ENCODE assay signal across 16 cellular contexts in the genomic region with DNA sequence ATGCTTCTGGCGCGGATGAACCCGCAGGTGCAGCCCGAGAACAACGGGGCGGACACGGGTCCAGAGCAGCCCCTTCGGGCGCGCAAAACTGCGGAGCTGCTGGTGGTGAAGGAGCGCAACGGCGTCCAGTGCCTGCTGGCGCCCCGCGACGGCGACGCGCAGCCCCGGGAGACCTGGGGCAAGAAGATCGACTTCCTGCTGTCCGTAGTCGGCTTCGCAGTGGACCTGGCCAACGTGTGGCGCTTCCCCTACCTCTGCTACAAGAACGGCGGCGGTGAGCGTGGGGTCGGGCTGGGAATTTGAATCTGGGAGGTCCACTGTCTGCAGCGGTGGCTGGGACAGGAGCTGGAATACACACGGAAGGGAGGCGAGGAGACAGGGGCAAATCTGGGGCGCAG. TPM values are rescaled to one million over a fixed set of nuclear protein-coding genes. Genes with fewer than 3 reads are reported as not detected.
A peak's percentile ranks its signal among the peaks of the same experiment; 100 is the strongest.
DNase-seq lines count a peak whose midpoint lies in the region; ATAC-seq and TF ChIP-seq lines count a peak whose summit lies in the region.
"Had no signal": no experiment of that assay in that cellular context is flagged by ENCODE, and none has a peak within 500 bp of the region (broad histone marks: within the 10 kb centered on the region; RNA-seq: fewer than 3 reads in every experiment).

No MANE protein-coding gene starts in this region.

- intact Hi-C loops in activated CD4-positive, alpha-beta T cell treated with anti-CD3 and anti-CD28 coated beads for 36 hours (cut with DNase I, micrococcal nuclease) = no loop called here

- POLR2A ChIA-PET in WTC11 (lab: Charles Lee) = interaction anchor here (0.8 kb wide), 1 partner anchor 9 kb away, joined by 3 read pairs; no protein-coding TSS in a partner anchor
- POLR2A ChIA-PET in activated CD4-positive, alpha-beta T cell treated with anti-CD3 and anti-CD28 coated beads for 36 hours (lab: Charles Lee) = no interaction called here

- H3K4me3 ChIP-seq in iPS-11a (ENCODE audit: low read depth, low read length) = peak overlapping the region; percentile 41
- peak overlapping the region in 1 of 2 donors; percentile 65 for H3K4me3 ChIP-seq in neuronal stem cell (ENCODE audit: low read length in 2 of 2)

- H3K27ac Mint-ChIP-seq in WTC11 = no peak overlapping the region
- no peak overlapping the region for H3K27ac Mint-ChIP-seq in activated CD4-positive, alpha-beta T cell treated with anti-CD3 and anti-CD28 coated beads for 36 hours
- H3K27ac Mint-ChIP-seq: memory B cell had no signal

- H3K18ac ChIP-seq in neuronal stem cell (ENCODE audit: low read length) = peak overlapping the region; percentile 40

- H4K91ac ChIP-seq in neuronal stem cell (ENCODE audit: low read depth, low read length, poor library complexity) = no peak overlapping the region

- WGBS in neuronal stem cell (ENCODE audit: extremely low coverage in 2 of 2, insufficient read length in 2 of 2, insufficient replicate concordance in 1 of 2), 2 donors = no CpG with 5 or more reads among the region's 37 CpGs

- no peaks in the 10 kb centered on the region for H3K9me3 Mint-ChIP-seq in WTC11
- no peaks in the 10 kb centered on the region for H3K9me3 Mint-ChIP-seq in activated CD4-positive, alpha-beta T cell treated with anti-CD3 and anti-CD28 coated beads for 36 hours (ENCODE audit: low read depth)
- H3K9me3 Mint-ChIP-seq: memory B cell had no signal

- CTCF ChIA-PET in WTC11 (lab: Charles Lee) = interaction anchor here (0.6 to 3.7 kb wide), 9 partner anchors 9 to 192 kb away, joined by 3 to 25 read pairs (median 3); no protein-coding TSS in a partner anchor
- CTCF ChIA-PET in activated CD4-positive, alpha-beta T cell treated with anti-CD3 and anti-CD28 coated beads for 36 hours (lab: Charles Lee) = no interaction called here

- TF ChIP-seq CTCF in WTC11 (IDR thresholded peaks at IDR 0.05) = no peak

- peaks cover 42% of the 10 kb centered on the region for H3K27me3 Mint-ChIP-seq in WTC11 (ENCODE audit: low read depth)
- peaks cover 6% of the 10 kb centered on the region for H3K27me3 Mint-ChIP-seq in activated CD4-positive, alpha-beta T cell treated with anti-CD3 and anti-CD28 coated beads for 36 hours

- no peaks in the 10 kb centered on the region for H3K36me3 ChIP-seq in ES-I3 (ENCODE audit: insufficient read depth, low read length)
- H3K36me3 ChIP-seq in neuronal stem cell (replicated peaks in 1 of 2; ENCODE audit: control insufficient read depth in 2 of 2, insufficient read depth in 2 of 2, low read length in 2 of 2) = no peaks in the 10 kb centered on the region

- peak overlapping the region; percentile 31 for H2BK15ac ChIP-seq in neuronal stem cell (ENCODE audit: low read length)

- peak overlapping the region; percentile 91 for H3K23ac ChIP-seq in neuronal stem cell (ENCODE audit: low read depth, low read length, poor library complexity)

- DNase-seq in WTC11 (ENCODE audit: low spot score) (peak; percentile 50), neuronal stem cell (ENCODE audit: low spot score) (no peak), NCI-H2081 (lab: John Stamatoyannopoulos, UW) (no peak), NCI-H2029 treated with DMSO at 0.1 percent for 48 hours (lab: John Stamatoyannopoulos, UW) (no peak)
- no peak for DNase-seq in activated CD4-positive, alpha-beta T cell treated with anti-CD3 and anti-CD28 coated beads, Interleukin-2, amount 50 U/mL, for 4 hours
- DNase-seq in activated CD4-positive, alpha-beta T cell treated with anti-CD3 and anti-CD28 coated beads for 36 hours = no peak
- DNase-seq: activated CD4-positive, CD25-positive, alpha-beta regulatory T cell; NCI-H1092 treated with DMSO at 0.1 percent for 48 hours had no signal

- peak overlapping the region; percentile 79 for H3K4me3 Mint-ChIP-seq in WTC11
- no peak overlapping the region for H3K4me3 Mint-ChIP-seq in activated CD4-positive, alpha-beta T cell treated with anti-CD3 and anti-CD28 coated beads for 36 hours
- H3K4me3 Mint-ChIP-seq: memory B cell had no signal

- H2BK12ac ChIP-seq in neuronal stem cell (ENCODE audit: low read length) = no peak overlapping the region

- H3K27me3 ChIP-seq in neuronal stem cell (ENCODE audit: control insufficient read depth in 3 of 3, insufficient read depth in 3 of 3, low read depth in 1 of 3, low read length in 3 of 3) = peaks cover 17 to 90% (median 58%) of the 10 kb centered on the region in 3 experiments

- no peaks in the 10 kb centered on the region for H3K79me1 ChIP-seq in neuronal stem cell (ENCODE audit: low read depth, low read length)

- H2AK5ac ChIP-seq in neuronal stem cell (ENCODE audit: low read depth, low read length) = no peak overlapping the region

- H2BK5ac ChIP-seq in neuronal stem cell (ENCODE audit: low read length) = no peak overlapping the region

- no peak overlapping the region for H2BK120ac ChIP-seq in neuronal stem cell (ENCODE audit: low read depth, low read length)

- no peaks in the 10 kb centered on the region for H3K9me3 ChIP-seq in ES-I3 (ENCODE audit: control insufficient read depth, insufficient read depth, low read length)
- H3K9me3 ChIP-seq in neuronal stem cell (replicated peaks in 1 of 2; ENCODE audit: control insufficient read depth in 2 of 2, insufficient read depth in 1 of 2, low read depth in 1 of 2, low read length in 2 of 2) = peaks cover 0 to 2% of the 10 kb centered on the region in 2 donors

- H3K4me2 ChIP-seq in neuronal stem cell (ENCODE audit: insufficient read depth, low read length, poor library complexity, severe bottlenecking) = peak overlapping the region; percentile 97
- H3K4me2 ChIP-seq: KMS-11 had no signal

- peak overlapping the region; percentile 22 for H2AFZ ChIP-seq in neuronal stem cell (ENCODE audit: low read length)

- no peak overlapping the region for H4K8ac ChIP-seq in neuronal stem cell (ENCODE audit: low read depth, low read length)

- H3K4me1 Mint-ChIP-seq in WTC11 = peaks cover 8% of the 10 kb centered on the region
- no peaks in the 10 kb centered on the region for H3K4me1 Mint-ChIP-seq in activated CD4-positive, alpha-beta T cell treated with anti-CD3 and anti-CD28 coated beads for 36 hours
- H3K4me1 Mint-ChIP-seq: memory B cell had no signal

- H3K9ac ChIP-seq in ES-I3 (ENCODE audit: low read depth, low read length) (peak overlapping the region; percentile 41), neuronal stem cell (ENCODE audit: low read depth, low read length, poor library complexity) (peak overlapping the region; percentile 47)
- H3K9ac ChIP-seq: KMS-11 had no signal

- H3K36me3 Mint-ChIP-seq in WTC11 = no peaks in the 10 kb centered on the region
- no peaks in the 10 kb centered on the region for H3K36me3 Mint-ChIP-seq in activated CD4-positive, alpha-beta T cell treated with anti-CD3 and anti-CD28 coated beads for 36 hours (ENCODE audit: low read depth)
- H3K36me3 Mint-ChIP-seq: memory B cell had no signal

- no peak overlapping the region for H3K27ac ChIP-seq in neuronal stem cell (replicated peaks; ENCODE audit: low read length)
- H3K27ac ChIP-seq: KMS-11, RWPE1 had no signal

- no peak overlapping the region for H3K4ac ChIP-seq in neuronal stem cell (ENCODE audit: low read length)

- peak; percentile 23 for ATAC-seq in WTC11
- ATAC-seq in activated CD4-positive, alpha-beta T cell treated with anti-CD3 and anti-CD28 coated beads for 36 hours = no peak

- H3K14ac ChIP-seq in neuronal stem cell (ENCODE audit: low read length) = no peak overlapping the region

- H3K4me1 ChIP-seq in ES-I3 (ENCODE audit: insufficient read depth, low read length) (no peaks in the 10 kb centered on the region), neuronal stem cell (ENCODE audit: control insufficient read depth in 2 of 2, insufficient read depth in 1 of 2, low read depth in 1 of 2, low read length in 2 of 2) (peaks cover 0 to 2% of the 10 kb centered on the region in 2 donors)

TF ChIP-seq in WTC11, 78 proteins besides CTCF, POLR2A, EP300 and RAD21:
- TF ChIP-seq ELF4 (CRISPR knock-in tag; IDR thresholded peaks at IDR 0.05; ENCODE audit: low read depth) = no peak
- TF ChIP-seq, protein P1, sequence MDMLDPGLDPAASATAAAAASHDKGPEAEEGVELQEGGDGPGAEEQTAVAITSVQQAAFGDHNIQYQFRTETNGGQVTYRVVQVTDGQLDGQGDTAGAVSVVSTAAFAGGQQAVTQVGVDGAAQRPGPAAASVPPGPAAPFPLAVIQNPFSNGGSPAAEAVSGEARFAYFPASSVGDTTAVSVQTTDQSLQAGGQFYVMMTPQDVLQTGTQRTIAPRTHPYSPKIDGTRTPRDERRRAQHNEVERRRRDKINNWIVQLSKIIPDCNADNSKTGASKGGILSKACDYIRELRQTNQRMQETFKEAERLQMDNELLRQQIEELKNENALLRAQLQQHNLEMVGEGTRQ (CRISPR knock-in tag; IDR thresholded peaks at IDR 0.05) = no peak
- TF ChIP-seq, protein P2, sequence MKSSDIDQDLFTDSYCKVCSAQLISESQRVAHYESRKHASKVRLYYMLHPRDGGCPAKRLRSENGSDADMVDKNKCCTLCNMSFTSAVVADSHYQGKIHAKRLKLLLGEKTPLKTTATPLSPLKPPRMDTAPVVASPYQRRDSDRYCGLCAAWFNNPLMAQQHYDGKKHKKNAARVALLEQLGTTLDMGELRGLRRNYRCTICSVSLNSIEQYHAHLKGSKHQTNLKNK (CRISPR knock-in tag; IDR thresholded peaks at IDR 0.05) = no peak
- no peak for TF ChIP-seq SP1 (CRISPR knock-in tag; conservative IDR thresholded peaks at IDR 0.05)
- no peak for TF ChIP-seq ZNF232 (CRISPR knock-in tag; IDR thresholded peaks at IDR 0.05)

RNA-seq across cellular contexts. Expression of a gene that starts 0.9 kb away (rescaled TPM):
- total RNA-seq in WTC11 (2021) = 0.16 to 0.30 TPM (median 0.20 TPM) in 3 replicates
- not detected for polyA plus RNA-seq in neuronal stem cell (2013, experiment 1 of 2)
- not detected for polyA plus RNA-seq in neuronal stem cell (2013, experiment 2 of 2)
- not detected for total RNA-seq in activated CD4-positive, alpha-beta T cell treated with anti-CD3 and anti-CD28 coated beads for 36 hours
- total RNA-seq: fibroblast of lung; G401; T-helper 1 cell treated with Interleukin-12 subunit alpha and Interleukin-12 subunit beta and Interleukin-4 antibody, amounts not matched to agents 30 ng/mL and 1 ng/mL, for 36 hours had no signal
- polyA plus RNA-seq: fibroblast of lung had no signal
